In genomic region chr12:50164963-50165362, GRCh38 we compare ENCODE assay signal across 14 cellular contexts. TPM values are rescaled to one million over a fixed set of nuclear protein-coding genes. Genes with fewer than 3 reads are reported as not detected.
DNase-seq lines count a peak whose midpoint lies in the region; ATAC-seq and TF ChIP-seq lines count a peak whose summit lies in the region.
"Had no signal": no experiment of that assay in that cellular context is flagged by ENCODE, and none has a peak within 500 bp of the region (broad histone marks: within the 10 kb centered on the region; RNA-seq: fewer than 3 reads in every experiment).

No MANE protein-coding gene starts in this region.

- peak overlapping the region; percentile 32 for H3K27ac Mint-ChIP-seq in activated T-cell treated with anti-CD3 and anti-CD28 coated beads, Interleukin-2, amount 50 U/mL, for 72 hours
- H3K27ac Mint-ChIP-seq in WTC11 (peak overlapping the region; percentile 93), glutamatergic neuron (ENCODE audit: unreplicated experiment) (no peak overlapping the region)
- no peak overlapping the region for H3K27ac Mint-ChIP-seq in stimulated activated memory B cell treated with anti-CD40 and anti-IgM and Interleukin-4, amounts not matched to agents 10 μg/mL and 1 μg/mL and 100 μg/mL, for 72 hours

- H3K27me3 Mint-ChIP-seq in activated T-cell treated with anti-CD3 and anti-CD28 coated beads, Interleukin-2, amount 50 U/mL, for 72 hours (ENCODE audit: low read depth) = no peaks in the 10 kb centered on the region
- H3K27me3 Mint-ChIP-seq in WTC11 (ENCODE audit: low read depth) = no peaks in the 10 kb centered on the region
- H3K27me3 Mint-ChIP-seq in glutamatergic neuron (ENCODE audit: unreplicated experiment) = peaks cover 12% of the 10 kb centered on the region
- no peaks in the 10 kb centered on the region for H3K27me3 Mint-ChIP-seq in stimulated activated memory B cell treated with anti-CD40 and anti-IgM and Interleukin-4, amounts not matched to agents 10 μg/mL and 1 μg/mL and 100 μg/mL, for 72 hours

- POLR2A ChIA-PET in WTC11 (lab: Charles Lee) = interaction anchor here (0.7 kb wide), 1 partner anchor 26 kb away, joined by 3 read pairs; no protein-coding TSS in a partner anchor

- H3K36me3 Mint-ChIP-seq in activated T-cell treated with anti-CD3 and anti-CD28 coated beads, Interleukin-2, amount 50 U/mL, for 72 hours (ENCODE audit: insufficient read depth in 2 of 2) = peaks cover 6 to 8% of the 10 kb centered on the region in 2 donors
- H3K36me3 Mint-ChIP-seq in WTC11 (peaks cover 10% of the 10 kb centered on the region), glutamatergic neuron (ENCODE audit: unreplicated experiment) (no peaks in the 10 kb centered on the region)
- peaks cover 5% of the 10 kb centered on the region for H3K36me3 Mint-ChIP-seq in stimulated activated memory B cell treated with anti-CD40 and anti-IgM and Interleukin-4, amounts not matched to agents 10 μg/mL and 1 μg/mL and 100 μg/mL, for 72 hours

- CTCF ChIA-PET in WTC11 (lab: Charles Lee) = interaction anchor here (0.7 to 4.2 kb wide), 3 partner anchors 53 to 198 kb away, joined by 3 to 111 read pairs (median 3); partner anchors contain the start of gene COX14

- H3K27ac ChIP-seq in caudate nucleus (ENCODE audit: low read depth, low read length) = no peak overlapping the region
- H3K27ac ChIP-seq: psoas muscle had no signal

- no peak for DNase-seq in activated T-cell treated with anti-CD3 and anti-CD28 coated beads, Interleukin-2, amount 50 U/mL, for 72 hours
- no peak for DNase-seq in activated T-cell treated with anti-CD3 and anti-CD28 coated beads, Interleukin-2, amount 50 U/mL, for 48 hours
- DNase-seq in WTC11 (ENCODE audit: low spot score) = no peak
- no peak for DNase-seq in glutamatergic neuron
- DNase-seq in KG1 (lab: John Stamatoyannopoulos, UW) = no peak
- DNase-seq in caudate nucleus (lab: John Stamatoyannopoulos, UW) = no peak
- DNase-seq: activated CD4-positive, alpha-beta T cell treated with anti-CD3 and anti-CD28 coated beads, Interleukin-2, amount 50 U/mL, for 48 hours; central memory CD4-positive, alpha-beta T cell; left colon; psoas muscle; stimulated activated CD4-positive, alpha-beta T cell treated with anti-CD3 and anti-CD28 coated beads, Interleukin-12 subunit alpha, Interleukin-12 subunit beta, amount 100 ng/mL, for 4 hours had no signal

- H3K9me3 Mint-ChIP-seq in activated T-cell treated with anti-CD3 and anti-CD28 coated beads, Interleukin-2, amount 50 U/mL, for 72 hours = no peaks in the 10 kb centered on the region
- peaks cover 2% of the 10 kb centered on the region for H3K9me3 Mint-ChIP-seq in WTC11
- H3K9me3 Mint-ChIP-seq in glutamatergic neuron (ENCODE audit: unreplicated experiment) = peaks cover 9% of the 10 kb centered on the region
- no peaks in the 10 kb centered on the region for H3K9me3 Mint-ChIP-seq in stimulated activated memory B cell treated with anti-CD40 and anti-IgM and Interleukin-4, amounts not matched to agents 10 μg/mL and 1 μg/mL and 100 μg/mL, for 72 hours

- no peak for ATAC-seq in activated T-cell treated with anti-CD3 and anti-CD28 coated beads, Interleukin-2, amount 50 U/mL, for 72 hours (replicated peaks in 1 of 2)
- ATAC-seq in WTC11 (no peak), GM21529 (IDR thresholded peaks at IDR 0.05; ENCODE audit: unreplicated experiment) (no peak)
- no peak for ATAC-seq in stimulated activated memory B cell treated with anti-CD40 and anti-IgM and Interleukin-4, amounts not matched to agents 10 μg/mL and 1 μg/mL and 100 μg/mL, for 72 hours
- ATAC-seq: K562, left colon, psoas muscle had no signal

- no peak for TF ChIP-seq CTCF in WTC11 (IDR thresholded peaks at IDR 0.05)
- TF ChIP-seq CTCF in glutamatergic neuron (IDR thresholded peaks at IDR 0.05; ENCODE audit: partially characterized antibody, unreplicated experiment) = no peak

- peaks cover 57% of the 10 kb centered on the region for H3K4me1 Mint-ChIP-seq in activated T-cell treated with anti-CD3 and anti-CD28 coated beads, Interleukin-2, amount 50 U/mL, for 72 hours (ENCODE audit: low read depth)
- H3K4me1 Mint-ChIP-seq in WTC11 (peaks cover 27% of the 10 kb centered on the region), glutamatergic neuron (ENCODE audit: low read depth, unreplicated experiment) (peaks cover 10% of the 10 kb centered on the region)
- H3K4me1 Mint-ChIP-seq in stimulated activated memory B cell treated with anti-CD40 and anti-IgM and Interleukin-4, amounts not matched to agents 10 μg/mL and 1 μg/mL and 100 μg/mL, for 72 hours = peaks cover 40% of the 10 kb centered on the region

- peak overlapping the region; percentile 88 to 97 for H3K4me3 Mint-ChIP-seq in activated T-cell treated with anti-CD3 and anti-CD28 coated beads, Interleukin-2, amount 50 U/mL, for 72 hours
- peak overlapping the region; percentile 87 for H3K4me3 Mint-ChIP-seq in WTC11
- H3K4me3 Mint-ChIP-seq in glutamatergic neuron (ENCODE audit: unreplicated experiment) = peak overlapping the region; percentile 70
- peak overlapping the region; percentile 8 for H3K4me3 Mint-ChIP-seq in stimulated activated memory B cell treated with anti-CD40 and anti-IgM and Interleukin-4, amounts not matched to agents 10 μg/mL and 1 μg/mL and 100 μg/mL, for 72 hours

TF ChIP-seq in WTC11, 78 proteins besides CTCF, POLR2A, EP300 and RAD21 (continues in another document):
- no peak for TF ChIP-seq EMX1 (CRISPR knock-in tag; IDR thresholded peaks at IDR 0.05)
- TF ChIP-seq, protein P1, sequence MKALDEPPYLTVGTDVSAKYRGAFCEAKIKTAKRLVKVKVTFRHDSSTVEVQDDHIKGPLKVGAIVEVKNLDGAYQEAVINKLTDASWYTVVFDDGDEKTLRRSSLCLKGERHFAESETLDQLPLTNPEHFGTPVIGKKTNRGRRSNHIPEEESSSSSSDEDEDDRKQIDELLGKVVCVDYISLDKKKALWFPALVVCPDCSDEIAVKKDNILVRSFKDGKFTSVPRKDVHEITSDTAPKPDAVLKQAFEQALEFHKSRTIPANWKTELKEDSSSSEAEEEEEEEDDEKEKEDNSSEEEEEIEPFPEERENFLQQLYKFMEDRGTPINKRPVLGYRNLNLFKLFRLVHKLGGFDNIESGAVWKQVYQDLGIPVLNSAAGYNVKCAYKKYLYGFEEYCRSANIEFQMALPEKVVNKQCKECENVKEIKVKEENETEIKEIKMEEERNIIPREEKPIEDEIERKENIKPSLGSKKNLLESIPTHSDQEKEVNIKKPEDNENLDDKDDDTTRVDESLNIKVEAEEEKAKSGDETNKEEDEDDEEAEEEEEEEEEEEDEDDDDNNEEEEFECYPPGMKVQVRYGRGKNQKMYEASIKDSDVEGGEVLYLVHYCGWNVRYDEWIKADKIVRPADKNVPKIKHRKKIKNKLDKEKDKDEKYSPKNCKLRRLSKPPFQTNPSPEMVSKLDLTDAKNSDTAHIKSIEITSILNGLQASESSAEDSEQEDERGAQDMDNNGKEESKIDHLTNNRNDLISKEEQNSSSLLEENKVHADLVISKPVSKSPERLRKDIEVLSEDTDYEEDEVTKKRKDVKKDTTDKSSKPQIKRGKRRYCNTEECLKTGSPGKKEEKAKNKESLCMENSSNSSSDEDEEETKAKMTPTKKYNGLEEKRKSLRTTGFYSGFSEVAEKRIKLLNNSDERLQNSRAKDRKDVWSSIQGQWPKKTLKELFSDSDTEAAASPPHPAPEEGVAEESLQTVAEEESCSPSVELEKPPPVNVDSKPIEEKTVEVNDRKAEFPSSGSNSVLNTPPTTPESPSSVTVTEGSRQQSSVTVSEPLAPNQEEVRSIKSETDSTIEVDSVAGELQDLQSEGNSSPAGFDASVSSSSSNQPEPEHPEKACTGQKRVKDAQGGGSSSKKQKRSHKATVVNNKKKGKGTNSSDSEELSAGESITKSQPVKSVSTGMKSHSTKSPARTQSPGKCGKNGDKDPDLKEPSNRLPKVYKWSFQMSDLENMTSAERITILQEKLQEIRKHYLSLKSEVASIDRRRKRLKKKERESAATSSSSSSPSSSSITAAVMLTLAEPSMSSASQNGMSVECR (CRISPR knock-in tag; IDR thresholded peaks at IDR 0.05; ENCODE audit: borderline replicate concordance) = no peak
- TF ChIP-seq, protein P2, sequence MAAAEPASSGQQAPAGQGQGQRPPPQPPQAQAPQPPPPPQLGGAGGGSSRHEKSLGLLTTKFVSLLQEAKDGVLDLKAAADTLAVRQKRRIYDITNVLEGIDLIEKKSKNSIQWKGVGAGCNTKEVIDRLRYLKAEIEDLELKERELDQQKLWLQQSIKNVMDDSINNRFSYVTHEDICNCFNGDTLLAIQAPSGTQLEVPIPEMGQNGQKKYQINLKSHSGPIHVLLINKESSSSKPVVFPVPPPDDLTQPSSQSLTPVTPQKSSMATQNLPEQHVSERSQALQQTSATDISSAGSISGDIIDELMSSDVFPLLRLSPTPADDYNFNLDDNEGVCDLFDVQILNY (CRISPR knock-in tag; IDR thresholded peaks at IDR 0.05) = no peak
- TF ChIP-seq ATF3 (CRISPR knock-in tag; conservative IDR thresholded peaks at IDR 0.05) = no peak
- no peak for TF ChIP-seq USF2 (CRISPR knock-in tag; IDR thresholded peaks at IDR 0.05)
- no peak for TF ChIP-seq FOXJ3 (CRISPR knock-in tag; IDR thresholded peaks at IDR 0.05; ENCODE audit: borderline replicate concordance)
- no peak for TF ChIP-seq FOXK1 (CRISPR knock-in tag; IDR thresholded peaks at IDR 0.05)
- TF ChIP-seq NR3C1 (CRISPR knock-in tag; conservative IDR thresholded peaks at IDR 0.05; ENCODE audit: low read depth) = no peak

RNA-seq across cellular contexts. Expression of gene CERS5, which starts 2.2 kb away (rescaled TPM):
- 10 to 100 TPM; 82.5 to 87.6 TPM for total RNA-seq in activated T-cell treated with anti-CD3 and anti-CD28 coated beads, Interleukin-2, amount 50 U/mL, for 72 hours
- total RNA-seq in WTC11 (2021) (47.8 to 55.8 TPM (median 51.7 TPM) in 3 replicates), glutamatergic neuron (ENCODE audit: unreplicated experiment) (125 TPM)

RNA-seq across cellular contexts. Expression of gene COX14, which starts 52.9 kb away (rescaled TPM):
- 10 to 100 TPM; 41.5 to 50.1 TPM for total RNA-seq in activated T-cell treated with anti-CD3 and anti-CD28 coated beads, Interleukin-2, amount 50 U/mL, for 72 hours
- 34.0 to 41.4 TPM (median 40.4 TPM) in 3 replicates for total RNA-seq in WTC11 (2021)
- total RNA-seq in glutamatergic neuron (ENCODE audit: unreplicated experiment) = 23.3 TPM

Comparison
In these comparisons a context has a peak if more than half of its experiments do, and no peak if none do; other contexts are left out.
1. H3K27ac Mint-ChIP-seq: peak in activated T-cell treated with anti-CD3 and anti-CD28 coated beads, Interleukin-2, amount 50 U/mL, for 72 hours (single experiment) and WTC11 (single experiment); none in glutamatergic neuron (single experiment) and stimulated activated memory B cell treated with anti-CD40 and anti-IgM and Interleukin-4, amounts not matched to agents 10 μg/mL and 1 μg/mL and 100 μg/mL, for 72 hours (single experiment).
2. H3K4me3 Mint-ChIP-seq: peak in every context shown above with its lines; median percentile 92 in activated T-cell treated with anti-CD3 and anti-CD28 coated beads, Interleukin-2, amount 50 U/mL, for 72 hours; 87 in WTC11; 70 in glutamatergic neuron; 8 in stimulated activated memory B cell treated with anti-CD40 and anti-IgM and Interleukin-4, amounts not matched to agents 10 μg/mL and 1 μg/mL and 100 μg/mL, for 72 hours.